ENCODE assay signal across 2 cellular contexts in genomic region chr14:102907980-102908730, GRCh38.
TF ChIP-seq lines count a peak whose summit lies in the region.

No MANE protein-coding gene starts in this region.

TF ChIP-seq in SK-N-SH, 30 proteins besides CTCF, POLR2A, EP300 and RAD21 (continued from another document):
- TF ChIP-seq REST (IDR thresholded peaks at IDR 0.05; ENCODE audit: low read depth, low read length): no peak
- no peak for TF ChIP-seq SMC3 (IDR thresholded peaks at IDR 0.05; ENCODE audit: low read depth, low read length)
- TF ChIP-seq CHD2 (IDR thresholded peaks at IDR 0.05; ENCODE audit: low read length, partially characterized antibody): no peak
- no peak for TF ChIP-seq TAF1 (IDR thresholded peaks at IDR 0.05; ENCODE audit: borderline replicate concordance, low read depth, low read length)
- no peak for TF ChIP-seq IRF3 (IDR thresholded peaks at IDR 0.05; ENCODE audit: low read depth, low read length)
- no peak for TF ChIP-seq NFIC (IDR thresholded peaks at IDR 0.05; ENCODE audit: borderline replicate concordance)
- no peak for TF ChIP-seq PBX3 (IDR thresholded peaks at IDR 0.05)
- TF ChIP-seq ZBTB33 (IDR thresholded peaks at IDR 0.05; ENCODE audit: borderline replicate concordance, low read depth): no peak
- no peak for TF ChIP-seq USF2 (IDR thresholded peaks at IDR 0.05; ENCODE audit: borderline replicate concordance, low read depth, low read length)
- TF ChIP-seq POLR2AphosphoS5 (IDR thresholded peaks at IDR 0.05; ENCODE audit: low read depth, low read length): no peak
- no peak for TF ChIP-seq NRF1 (IDR thresholded peaks at IDR 0.05; ENCODE audit: low read depth, low read length)
- no peak for TF ChIP-seq EZH2phosphoT487 (IDR thresholded peaks at IDR 0.05; ENCODE audit: borderline replicate concordance, low read depth)
- no peak for TF ChIP-seq SIN3A (IDR thresholded peaks at IDR 0.05; ENCODE audit: borderline replicate concordance, low read depth, low read length)
- TF ChIP-seq RFX5 (IDR thresholded peaks at IDR 0.05; ENCODE audit: low read length): no peak
- no peak for TF ChIP-seq JUND (IDR thresholded peaks at IDR 0.05)

TF ChIP-seq in SK-N-SH treated with all-trans-retinoic acid at 6 μM for 48 hours, 23 proteins besides CTCF, POLR2A, EP300 and RAD21 (continued from another document):
- TF ChIP-seq BACH2 (CRISPR knock-in tag; IDR thresholded peaks at IDR 0.05; ENCODE audit: borderline replicate concordance) (no peak), ZFP3 (CRISPR knock-in tag; IDR thresholded peaks at IDR 0.05) (no peak), PATZ1 (CRISPR knock-in tag; IDR thresholded peaks at IDR 0.05; ENCODE audit: borderline replicate concordance) (no peak)
